20 cellular contexts compared by ENCODE assay signal in the genomic region with DNA sequence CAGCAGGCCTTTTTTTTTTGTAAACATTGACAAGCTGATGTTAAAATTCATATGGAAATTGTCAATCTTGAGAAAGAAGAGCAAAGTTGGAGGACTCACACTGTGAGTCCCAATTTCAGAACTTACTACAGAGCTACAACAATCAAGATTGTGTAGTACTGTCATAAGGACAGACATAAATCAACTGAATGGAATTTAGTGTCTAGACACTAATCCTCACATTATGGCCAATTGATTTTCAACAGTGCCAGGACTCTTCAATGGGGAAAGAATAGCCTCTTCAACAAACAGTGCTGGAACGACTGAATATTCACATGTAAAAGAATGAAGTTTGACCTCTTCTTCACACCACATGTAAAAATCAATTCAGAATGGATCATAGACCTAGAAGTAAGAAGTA.
DNase-seq lines count a peak whose midpoint lies in the region; ATAC-seq, FAIRE-seq and TF ChIP-seq lines count a peak whose summit lies in the region.
"Had no signal": no experiment of that assay in that cellular context is flagged by ENCODE, and none has a peak within 500 bp of the region (broad histone marks: within the 10 kb centered on the region; RNA-seq: fewer than 3 reads in every experiment).

No MANE protein-coding gene starts in this region.

- H3K27me3 ChIP-seq in A673 (replicated peaks; ENCODE audit: insufficient read depth, low read depth, low read length, poor library complexity) (no peaks in the 10 kb centered on the region), K562 (ENCODE audit: control insufficient read depth in 2 of 2, insufficient read depth in 2 of 2, low read length in 2 of 2) (no peaks in the 10 kb centered on the region), foreskin keratinocyte (no peaks in the 10 kb centered on the region)
- H3K27me3 ChIP-seq in CD4-positive, alpha-beta memory T cell (ENCODE audit: insufficient read depth, low read length): no peaks in the 10 kb centered on the region
- H3K27me3 ChIP-seq: BLaER1 had no signal

- intact Hi-C loops in A673 (cut with micrococcal nuclease; ENCODE audit: unreplicated experiment): no loop called here
- intact Hi-C loops in K562 (cut with micrococcal nuclease): no loop called here
- intact Hi-C loops in CD4-positive, alpha-beta memory T cell (cut with micrococcal nuclease): no loop called here

- H3K4me3 Mint-ChIP-seq in CD4-positive, alpha-beta memory T cell: no peak overlapping the region
- H3K4me3 Mint-ChIP-seq: CD14-positive monocyte; CD8-positive, alpha-beta T cell; HFFc6 had no signal

- H3K27ac Mint-ChIP-seq in CD4-positive, alpha-beta memory T cell: no peak overlapping the region
- H3K27ac Mint-ChIP-seq: CD8-positive, alpha-beta T cell; HFFc6 had no signal

- TF ChIP-seq POLR2A in K562 (conservative IDR thresholded peaks at IDR 0.05): no peak

- H3K36me3 ChIP-seq in A673 (ENCODE audit: insufficient read depth, low read length, poor library complexity, severe bottlenecking) (no peaks in the 10 kb centered on the region), K562 (ENCODE audit: control insufficient read depth, insufficient read depth, low read length) (no peaks in the 10 kb centered on the region)
- H3K36me3 ChIP-seq in CD4-positive, alpha-beta memory T cell (ENCODE audit: insufficient read depth, low read length): no peaks in the 10 kb centered on the region
- H3K36me3 ChIP-seq: BLaER1 had no signal

- no peak for FAIRE-seq in K562 (lab: Jason Lieb, UNC)
- FAIRE-seq: A549, G401.6, GM12891, GM18507 had no signal

- 0% methylated on average over 1 of the region's 1 CpG for WGBS in K562 (ENCODE audit: insufficient coverage, low coverage, missing lambda C conversion rate)

- POLR2A ChIA-PET in A673 (lab: Charles Lee; ENCODE audit: low non-redundant PET) (no interaction called here), K562 (lab: Yijun Ruan, JAX) (no interaction called here)
- POLR2A ChIA-PET in CD4-positive, alpha-beta memory T cell (lab: Charles Lee; ENCODE audit: partially characterized antibody): no interaction called here

- H3K9me3 ChIP-seq in A673 (ENCODE audit: low read depth, low read length, poor library complexity, severe bottlenecking) (no peaks in the 10 kb centered on the region), K562 (replicated peaks; ENCODE audit: control insufficient read depth, insufficient read depth, low read depth, low read length) (no peaks in the 10 kb centered on the region)
- H3K9me3 ChIP-seq in CD4-positive, alpha-beta memory T cell (ENCODE audit: control insufficient read depth in 1 of 2, low read length in 2 of 2): no peaks in the 10 kb centered on the region

- peaks cover 0 to 12% (median 4%) of the 10 kb centered on the region in 8 donors for H3K9me3 Mint-ChIP-seq in CD4-positive, alpha-beta memory T cell

- DNase-seq in DMS53 (lab: John Stamatoyannopoulos, UW) (peak; percentile 34), DMS53 treated with DMSO at 0.1 percent for 48 hours (lab: John Stamatoyannopoulos, UW; ENCODE audit: unreplicated experiment) (no peak), A673 (ENCODE audit: low spot score) (peak; percentile 62), NCI-H460 (ENCODE audit: extremely low read depth, low read depth) (peak; percentile 47), K562 (ENCODE audit: extremely low read depth in 1 of 4, low spot score in 3 of 4) (no peak), foreskin keratinocyte (no peak), GM13977 (ENCODE audit: low spot score) (no peak)
- no peak for DNase-seq in CD4-positive, alpha-beta memory T cell
- DNase-seq: Calu3; CD8-positive, alpha-beta T cell; GM23248; HCEC 1CT; HFFc6 had no signal

- no peaks in the 10 kb centered on the region for H4K20me1 ChIP-seq in K562 (replicated peaks; ENCODE audit: control insufficient read depth, insufficient read depth, low read length)
- H4K20me1 ChIP-seq: BLaER1 had no signal

- BruUV-seq in A673 (replicated peaks; lab: Mats Ljungman, UMichigan) (no TSS peak), K562 (replicated peaks; lab: Mats Ljungman, UMichigan) (no TSS peak)

- no peak overlapping the region for H3K9ac ChIP-seq in K562 (ENCODE audit: insufficient read depth in 1 of 2, low read depth in 2 of 2, low read length in 2 of 2)
- H3K9ac ChIP-seq: BLaER1, GM23248 had no signal

- no peak for ATAC-seq in K562
- ATAC-seq in foreskin keratinocyte: no peak
- ATAC-seq: A549; CD8-positive, alpha-beta T cell had no signal

- in situ Hi-C loops in K562 (cut with MboI): no loop called here
- in situ Hi-C loops in GM13977 (cut with MboI; ENCODE audit: low pct_unique_long_range_greater_than_20kb, low sequenced_read_pairs, unreplicated experiment): no loop called here

- no peak overlapping the region for H2AFZ ChIP-seq in K562 (ENCODE audit: low read depth, low read length)
- H2AFZ ChIP-seq: GM23248 had no signal

- CTCF ChIA-PET in A673 (lab: Charles Lee) (interaction anchor here (0.5 to 0.7 kb wide), 3 partner anchors 8 to 343 kb away, joined by 3 to 5 read pairs (median 3); no protein-coding TSS in a partner anchor), K562 (lab: Yijun Ruan, JAX; ENCODE audit: low intra/inter-chr PET ratio) (interaction anchor here (0.7 kb wide), 1 partner anchor 16 kb away, joined by 4 read pairs; no protein-coding TSS in a partner anchor)
- CTCF ChIA-PET in CD4-positive, alpha-beta memory T cell (lab: Charles Lee; ENCODE audit: partially characterized antibody): no interaction called here

- TF ChIP-seq RAD21 in K562 (CRISPR knock-in tag; conservative IDR thresholded peaks at IDR 0.05 in 1 of 2, IDR thresholded peaks at IDR 0.05 in 1 of 2): no peak

- H3K4me1 ChIP-seq in A673 (ENCODE audit: insufficient read depth, low read length, poor library complexity, severe bottlenecking) (no peaks in the 10 kb centered on the region), K562 (replicated peaks in 1 of 2; ENCODE audit: control insufficient read depth in 2 of 2, insufficient read depth in 2 of 2, low read length in 2 of 2) (peaks cover 0 to under 1% of the 10 kb centered on the region in 2 experiments; a peak in 1 of 5 replicates), foreskin keratinocyte (no peaks in the 10 kb centered on the region)
- no peaks in the 10 kb centered on the region for H3K4me1 ChIP-seq in CD4-positive, alpha-beta memory T cell (ENCODE audit: insufficient read depth, low read length)
- H3K4me1 ChIP-seq: BLaER1 had no signal

- no peaks in the 10 kb centered on the region for H3K27me3 Mint-ChIP-seq in CD4-positive, alpha-beta memory T cell

- no peaks in the 10 kb centered on the region for H3K79me2 ChIP-seq in K562 (ENCODE audit: control insufficient read depth, insufficient read depth, low read length)

- TF ChIP-seq EP300 in K562 (IDR thresholded peaks at IDR 0.05; ENCODE audit: low read length): no peak

- H3K27ac ChIP-seq in A673 (ENCODE audit: low read depth, low read length, poor library complexity, severe bottlenecking) (no peak overlapping the region), K562 (ENCODE audit: extremely low read depth, low read depth, low read length) (no peak overlapping the region), foreskin keratinocyte (no peak overlapping the region)
- H3K27ac ChIP-seq in CD4-positive, alpha-beta memory T cell (ENCODE audit: low read depth, low read length): no peak overlapping the region
- H3K27ac ChIP-seq: 22Rv1, BLaER1, GM23248 had no signal

- H3K9me1 ChIP-seq in K562 (ENCODE audit: control insufficient read depth, insufficient read depth, low read length): no peaks in the 10 kb centered on the region

- H3K4me3 ChIP-seq in A673 (ENCODE audit: low read depth, low read length, poor library complexity, severe bottlenecking): no peak overlapping the region
- no peak overlapping the region for H3K4me3 ChIP-seq in K562
- no peak overlapping the region for H3K4me3 ChIP-seq in CD4-positive, alpha-beta memory T cell (ENCODE audit: low read length in 2 of 2)
- H3K4me3 ChIP-seq: A549, BLaER1, GM23248 had no signal

- no peaks in the 10 kb centered on the region for H3K4me1 Mint-ChIP-seq in CD4-positive, alpha-beta memory T cell

- TF ChIP-seq CTCF in A673 (conservative IDR thresholded peaks at IDR 0.05; ENCODE audit: low read depth, low read length) (no peak), K562 (IDR thresholded peaks at IDR 0.05 in 2 of 3, conservative IDR thresholded peaks at IDR 0.05 in 1 of 3; ENCODE audit: insufficient read depth in 2 of 3, low read depth in 1 of 3, low read length in 3 of 3) (no peak), foreskin keratinocyte (conservative IDR thresholded peaks at IDR 0.05) (no peak), GM13977 (IDR thresholded peaks at IDR 0.05; ENCODE audit: extremely low read depth, insufficient read depth, missing control alignments) (no peak)

- no peak overlapping the region for H3K4me2 ChIP-seq in K562 (ENCODE audit: insufficient read depth, low read length)
- H3K4me2 ChIP-seq: A549, BLaER1 had no signal

- H3K36me3 Mint-ChIP-seq in CD4-positive, alpha-beta memory T cell: peaks cover 0 to 11% of the 10 kb centered on the region in 2 donors
- H3K36me3 Mint-ChIP-seq: CD8-positive, alpha-beta T cell had no signal

TF ChIP-seq in K562, 482 proteins besides CTCF, POLR2A, EP300 and RAD21 (continues in another document):
- no peak for TF ChIP-seq GABPB1 (CRISPR knock-in tag; IDR thresholded peaks at IDR 0.05)
- peak; percentile 46 for TF ChIP-seq PKNOX1 (IDR thresholded peaks at IDR 0.05)

Comparison
In these comparisons a context has a peak if more than half of its experiments do, and no peak if none do; other contexts are left out.
1. DNase-seq: peak in DMS53 (single experiment), A673 (single experiment) and NCI-H460 (single experiment); none in DMS53 treated with DMSO at 0.1 percent for 48 hours (single experiment), K562 (0 of 4), CD4-positive, alpha-beta memory T cell (0 of 5), foreskin keratinocyte (0 of 2) and GM13977 (single experiment).